Comparison of ENCODE assay signal across 2 cellular contexts in the genomic region with DNA sequence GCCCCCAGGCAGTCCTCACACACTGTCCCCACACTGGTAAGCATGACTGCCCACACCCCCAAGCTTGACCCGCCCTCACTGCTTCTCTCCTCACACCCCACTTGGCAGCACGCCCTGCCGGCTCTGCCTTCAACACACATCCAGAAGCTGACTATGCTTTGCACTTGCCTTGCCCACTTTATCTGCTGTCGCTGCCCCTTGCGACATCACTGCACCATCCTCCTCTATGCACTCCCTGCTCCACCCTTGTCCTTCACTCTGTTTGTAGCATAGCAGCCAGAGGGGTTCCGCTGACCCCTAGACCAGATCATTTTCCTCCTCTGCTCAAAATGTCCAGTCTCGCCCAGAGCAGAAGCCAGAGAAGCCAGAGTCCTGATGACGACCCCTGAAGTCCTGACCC.
A peak's percentile ranks its signal among the peaks of the same experiment; 100 is the strongest.
TF ChIP-seq lines count a peak whose summit lies in the region.

No MANE protein-coding gene starts in this region.

TF ChIP-seq in IMR-90, 13 proteins besides CTCF, POLR2A, EP300 and RAD21:
- TF ChIP-seq, protein P1, sequence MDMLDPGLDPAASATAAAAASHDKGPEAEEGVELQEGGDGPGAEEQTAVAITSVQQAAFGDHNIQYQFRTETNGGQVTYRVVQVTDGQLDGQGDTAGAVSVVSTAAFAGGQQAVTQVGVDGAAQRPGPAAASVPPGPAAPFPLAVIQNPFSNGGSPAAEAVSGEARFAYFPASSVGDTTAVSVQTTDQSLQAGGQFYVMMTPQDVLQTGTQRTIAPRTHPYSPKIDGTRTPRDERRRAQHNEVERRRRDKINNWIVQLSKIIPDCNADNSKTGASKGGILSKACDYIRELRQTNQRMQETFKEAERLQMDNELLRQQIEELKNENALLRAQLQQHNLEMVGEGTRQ (IDR thresholded peaks at IDR 0.05; ENCODE audit: low read depth, low read length): no peak
- TF ChIP-seq CEBPB (IDR thresholded peaks at IDR 0.05; ENCODE audit: low read depth, low read length): 0 out of 2 replicates have a peak, but pooled peaks have one; percentile 31
TF ChIP-seq in IMR-90: peak in this region for 1.

TF ChIP-seq in H1, 55 proteins besides CTCF, POLR2A, EP300 and RAD21:
- TF ChIP-seq CTBP2 (IDR thresholded peaks at IDR 0.05; ENCODE audit: borderline replicate concordance, insufficient read depth, insufficient read length, low read length): no peak
- TF ChIP-seq SIX5 (IDR thresholded peaks at IDR 0.05; ENCODE audit: low read depth, low read length): no peak
- no peak for TF ChIP-seq YY1 (IDR thresholded peaks at IDR 0.05; ENCODE audit: low read depth, low read length)
- no peak for TF ChIP-seq BCL11A (IDR thresholded peaks at IDR 0.05; ENCODE audit: low read depth in 2 of 2, low read length in 2 of 2)
- no peak for TF ChIP-seq EZH2 (IDR thresholded peaks at IDR 0.05; ENCODE audit: low read depth, low read length, severe bottlenecking)
- TF ChIP-seq TEAD4 (IDR thresholded peaks at IDR 0.05; ENCODE audit: low read depth, low read length): no peak
- no peak for TF ChIP-seq BRCA1 (IDR thresholded peaks at IDR 0.05; ENCODE audit: low read depth, low read length)
- no peak for TF ChIP-seq RNF2 (IDR thresholded peaks at IDR 0.05; ENCODE audit: borderline replicate concordance, low read depth, low read length, missing control alignments, poor library complexity, severe bottlenecking)
- TF ChIP-seq MAFK (IDR thresholded peaks at IDR 0.05; ENCODE audit: low read depth, low read length): no peak
- no peak for TF ChIP-seq RXRA (IDR thresholded peaks at IDR 0.05; ENCODE audit: insufficient read depth, low read depth, low read length)
